In the genomic region with DNA sequence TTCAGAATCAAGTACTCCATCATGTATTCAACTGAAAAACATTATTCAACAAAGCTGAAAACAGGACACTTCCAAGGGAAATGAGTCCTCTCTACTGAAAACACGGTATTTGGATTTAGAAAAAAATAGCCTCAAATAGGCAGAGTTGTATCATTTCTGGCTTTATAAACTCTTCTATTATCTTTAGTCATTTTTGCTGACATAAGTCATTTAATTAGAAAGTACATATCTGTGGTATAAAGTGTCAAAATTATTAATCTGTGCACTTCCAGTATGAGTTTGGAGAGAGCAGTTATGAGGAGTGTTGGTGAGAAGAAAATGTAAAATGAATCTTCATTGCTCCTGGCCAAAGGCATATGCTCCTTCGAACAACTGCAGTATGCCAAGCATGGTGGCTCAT, we compare ENCODE assay signal across 17 cellular contexts. TPM values are rescaled to one million over a fixed set of nuclear protein-coding genes. Genes with fewer than 3 reads are reported as not detected.
DNase-seq lines count a peak whose midpoint lies in the region; ATAC-seq, FAIRE-seq and TF ChIP-seq lines count a peak whose summit lies in the region.
"Had no signal": no experiment of that assay in that cellular context is flagged by ENCODE, and none has a peak within 500 bp of the region (broad histone marks: within the 10 kb centered on the region; RNA-seq: fewer than 3 reads in every experiment).

No MANE protein-coding gene starts in this region.

- no peak overlapping the region for H2AK5ac ChIP-seq in IMR-90 (ENCODE audit: low read depth, low read length)

- TF ChIP-seq POLR2A in IMR-90 (IDR thresholded peaks at IDR 0.05; ENCODE audit: low read depth, low read length), result no peak

- H3K36me3 ChIP-seq in IMR-90 (ENCODE audit: control insufficient read depth, insufficient read depth, low read length), result peaks cover 44% of the 10 kb centered on the region

- no peaks in the 10 kb centered on the region for H3K27me3 Mint-ChIP-seq in activated T-cell treated with anti-CD3 and anti-CD28 coated beads, Interleukin-2, amount 50 U/mL, for 24 hours
- H3K27me3 Mint-ChIP-seq in activated T-cell treated with anti-CD3 and anti-CD28 coated beads, Interleukin-2, amount 50 U/mL, for 72 hours (ENCODE audit: low read depth), result no peaks in the 10 kb centered on the region
- H3K27me3 Mint-ChIP-seq in chondrocyte (ENCODE audit: low read depth), result no peaks in the 10 kb centered on the region
- H3K27me3 Mint-ChIP-seq: B cell had no signal

- H3K9ac ChIP-seq in IMR-90 (ENCODE audit: low read depth, low read length), result no peak overlapping the region
- H3K9ac ChIP-seq: BLaER1 treated with 17β-estradiol and CSF1 and Interleukin-3, amounts not matched to agents 10 nM and 100 nM had no signal

- no peak overlapping the region for H2BK15ac ChIP-seq in IMR-90 (ENCODE audit: low read depth, low read length)

- H4K5ac ChIP-seq in IMR-90 (ENCODE audit: low read depth, low read length), result no peak overlapping the region

- no peak overlapping the region for H2AFZ ChIP-seq in IMR-90 (replicated peaks; ENCODE audit: low read length, poor library complexity)
- H2AFZ ChIP-seq: GM23338 had no signal

- 100% methylated on average over 1 of the region's 2 CpGs; no CpG with 5 or more reads in 1 of the 2 experiments for WGBS in IMR-90 (ENCODE audit: extremely low coverage in 2 of 2, insufficient read length in 1 of 2), 2 experiments

- no peaks in the 10 kb centered on the region for H4K20me1 ChIP-seq in IMR-90 (ENCODE audit: insufficient read depth, low read length)

- TF ChIP-seq CTCF in IMR-90 (conservative IDR thresholded peaks at IDR 0.05; ENCODE audit: low read depth, low read length) (no peak), dorsolateral prefrontal cortex (IDR thresholded peaks at IDR 0.05 in 54 of 56, conservative IDR thresholded peaks at IDR 0.05 in 2 of 56; ENCODE audit: low read depth in 1 of 56, partially characterized antibody in 56 of 56) (no peak), chondrocyte (IDR thresholded peaks at IDR 0.05) (no peak)

- H3K56ac ChIP-seq in IMR-90 (ENCODE audit: extremely low read depth, insufficient read depth, low read length), result no peak overlapping the region

- POLR2A ChIA-PET in IMR-90 (lab: Charles Lee; ENCODE audit: unreplicated experiment), result no interaction called here

- 0 out of 4 replicates have a peak, but pooled peaks cover 0 to 2% of the 10 kb centered on the region in 2 experiments for H3K79me1 ChIP-seq in IMR-90 (ENCODE audit: low read depth in 1 of 2, low read length in 2 of 2)

- no peak overlapping the region for H3K4ac ChIP-seq in IMR-90 (ENCODE audit: low read depth, low read length)

- H3K4me1 ChIP-seq in IMR-90 (ENCODE audit: control insufficient read depth, insufficient read depth, low read length), result no peaks in the 10 kb centered on the region
- H3K4me1 ChIP-seq: BLaER1 treated with 17β-estradiol and CSF1 and Interleukin-3, amounts not matched to agents 10 nM and 100 nM had no signal

- no peak overlapping the region for H3K4me2 ChIP-seq in IMR-90 (ENCODE audit: low read depth, low read length)
- H3K4me2 ChIP-seq: BLaER1 treated with 17β-estradiol and CSF1 and Interleukin-3, amounts not matched to agents 10 nM and 100 nM; GM23338 had no signal

- CTCF ChIA-PET in IMR-90 (lab: Yijun Ruan, JAX), result no interaction called here

- H3K4me3 Mint-ChIP-seq in activated T-cell treated with anti-CD3 and anti-CD28 coated beads, Interleukin-2, amount 50 U/mL, for 24 hours, result no peak overlapping the region
- H3K4me3 Mint-ChIP-seq in activated T-cell treated with anti-CD3 and anti-CD28 coated beads, Interleukin-2, amount 50 U/mL, for 72 hours, result no peak overlapping the region
- H3K4me3 Mint-ChIP-seq in stimulated activated effector memory CD8-positive, alpha-beta T cell treated with anti-CD3 and anti-CD28 coated beads, Interleukin-12 subunit alpha, Interleukin-12 subunit beta, amount 100 ng/mL, for 72 hours, result no peak overlapping the region
- no peak overlapping the region for H3K4me3 Mint-ChIP-seq in chondrocyte (ENCODE audit: unreplicated experiment)
- H3K4me3 Mint-ChIP-seq: B cell, GM23338 had no signal

- peaks cover 93% of the 10 kb centered on the region for H3K36me3 Mint-ChIP-seq in activated T-cell treated with anti-CD3 and anti-CD28 coated beads, Interleukin-2, amount 50 U/mL, for 24 hours (ENCODE audit: low read depth)
- peaks cover 11 to 47% of the 10 kb centered on the region in 2 donors for H3K36me3 Mint-ChIP-seq in activated T-cell treated with anti-CD3 and anti-CD28 coated beads, Interleukin-2, amount 50 U/mL, for 72 hours (ENCODE audit: insufficient read depth in 2 of 2)
- peaks cover 100% of the 10 kb centered on the region for H3K36me3 Mint-ChIP-seq in stimulated activated effector memory CD8-positive, alpha-beta T cell treated with anti-CD3 and anti-CD28 coated beads, Interleukin-12 subunit alpha, Interleukin-12 subunit beta, amount 100 ng/mL, for 72 hours
- H3K36me3 Mint-ChIP-seq in chondrocyte (ENCODE audit: low read depth), result peaks cover 51% of the 10 kb centered on the region

- no peaks in the 10 kb centered on the region for H3K4me1 Mint-ChIP-seq in activated T-cell treated with anti-CD3 and anti-CD28 coated beads, Interleukin-2, amount 50 U/mL, for 24 hours (ENCODE audit: low read depth)
- no peaks in the 10 kb centered on the region for H3K4me1 Mint-ChIP-seq in activated T-cell treated with anti-CD3 and anti-CD28 coated beads, Interleukin-2, amount 50 U/mL, for 72 hours (ENCODE audit: low read depth)
- no peaks in the 10 kb centered on the region for H3K4me1 Mint-ChIP-seq in stimulated activated effector memory CD8-positive, alpha-beta T cell treated with anti-CD3 and anti-CD28 coated beads, Interleukin-12 subunit alpha, Interleukin-12 subunit beta, amount 100 ng/mL, for 72 hours
- no peaks in the 10 kb centered on the region for H3K4me1 Mint-ChIP-seq in chondrocyte (ENCODE audit: low read depth)
- H3K4me1 Mint-ChIP-seq: B cell, GM23338 had no signal

- no peak overlapping the region for H3K14ac ChIP-seq in IMR-90 (replicated peaks; ENCODE audit: low read depth, low read length)

- BruUV-seq in IMR-90 (replicated peaks; lab: Mats Ljungman, UMichigan), result no TSS peak

- no peak for TF ChIP-seq RAD21 in IMR-90 (IDR thresholded peaks at IDR 0.05; ENCODE audit: low read length)

- H3K9me3 ChIP-seq in IMR-90 (ENCODE audit: control insufficient read depth, insufficient read depth, low read length), result peaks cover 5% of the 10 kb centered on the region

- peaks cover 2% of the 10 kb centered on the region for H3K9me3 Mint-ChIP-seq in activated T-cell treated with anti-CD3 and anti-CD28 coated beads, Interleukin-2, amount 50 U/mL, for 24 hours
- H3K9me3 Mint-ChIP-seq in activated T-cell treated with anti-CD3 and anti-CD28 coated beads, Interleukin-2, amount 50 U/mL, for 72 hours, result peaks cover 0 to 2% of the 10 kb centered on the region in 2 donors
- no peaks in the 10 kb centered on the region for H3K9me3 Mint-ChIP-seq in stimulated activated effector memory CD8-positive, alpha-beta T cell treated with anti-CD3 and anti-CD28 coated beads, Interleukin-12 subunit alpha, Interleukin-12 subunit beta, amount 100 ng/mL, for 72 hours
- H3K9me3 Mint-ChIP-seq in chondrocyte (ENCODE audit: low read depth), result peaks cover 9% of the 10 kb centered on the region

- H2BK20ac ChIP-seq in IMR-90 (ENCODE audit: low read depth, low read length), result no peak overlapping the region

- no peak overlapping the region for H4K91ac ChIP-seq in IMR-90 (ENCODE audit: insufficient read depth, low read depth, low read length)

- H3K9me1 ChIP-seq in IMR-90 (ENCODE audit: insufficient read depth, low read length), result no peaks in the 10 kb centered on the region

- intact Hi-C loops in IMR-90 (cut with micrococcal nuclease), result no loop called here
- intact Hi-C loops in dorsolateral prefrontal cortex (cut with DNase I), result no loop called here

- in situ Hi-C loops in IMR-90 (cut with MboI; ENCODE audit: low sequenced_read_pairs), result no loop called here

- H3K27me3 ChIP-seq in IMR-90 (ENCODE audit: control insufficient read depth, insufficient read depth, low read length), result no peaks in the 10 kb centered on the region
- H3K27me3 ChIP-seq in dorsolateral prefrontal cortex, result no peaks in the 10 kb centered on the region
- H3K27me3 ChIP-seq: BLaER1 treated with 17β-estradiol and CSF1 and Interleukin-3, amounts not matched to agents 10 nM and 100 nM had no signal

- ATAC-seq in activated T-cell treated with anti-CD3 and anti-CD28 coated beads, Interleukin-2, amount 50 U/mL, for 72 hours (replicated peaks in 1 of 2), result no peak
- ATAC-seq in IMR-90 (ENCODE audit: low read depth), result no peak
- peak; percentile 47 for ATAC-seq in stimulated activated effector memory CD8-positive, alpha-beta T cell treated with anti-CD3 and anti-CD28 coated beads, Interleukin-12 subunit alpha, Interleukin-12 subunit beta, amount 100 ng/mL, for 72 hours
- ATAC-seq: GM23338, HCT116 had no signal

- no peak overlapping the region for H2BK5ac ChIP-seq in IMR-90 (ENCODE audit: low read depth, low read length, poor library complexity, severe bottlenecking)

- H3K18ac ChIP-seq in IMR-90 (ENCODE audit: low read depth, low read length), result no peak overlapping the region

- dilution Hi-C loops in IMR-90 (cut with HindIII; ENCODE audit: low sequenced_read_pairs, unreplicated experiment), result no loop called here

- H3K27ac ChIP-seq in IMR-90 (ENCODE audit: insufficient read depth, low read length), result no peak overlapping the region
- no peak overlapping the region for H3K27ac ChIP-seq in dorsolateral prefrontal cortex
- H3K27ac ChIP-seq: BLaER1 treated with 17β-estradiol and CSF1 and Interleukin-3, amounts not matched to agents 10 nM and 100 nM had no signal

- no peak for DNase-seq in activated T-cell treated with anti-CD3 and anti-CD28 coated beads, Interleukin-2, amount 50 U/mL, for 24 hours
- no peak for DNase-seq in activated T-cell treated with anti-CD3 and anti-CD28 coated beads, Interleukin-2, amount 50 U/mL, for 72 hours
- DNase-seq in IMR-90 (no peak), dorsolateral prefrontal cortex (no peak), DMS53 treated with DMSO at 0.1 percent for 48 hours (lab: John Stamatoyannopoulos, UW; ENCODE audit: unreplicated experiment) (no peak), chondrocyte (ENCODE audit: low spot score) (no peak)
- no peak for DNase-seq in stimulated activated effector memory CD8-positive, alpha-beta T cell treated with anti-CD3 and anti-CD28 coated beads, Interleukin-12 subunit alpha, Interleukin-12 subunit beta, amount 100 ng/mL, for 72 hours (ENCODE audit: low spot score in 2 of 2)
- DNase-seq: 8988T, DMS153, DMS79 treated with DMSO at 0.1 percent for 48 hours, GF-D8, H7 had no signal

- H2AK9ac ChIP-seq in IMR-90 (replicated peaks; ENCODE audit: low read depth, low read length, poor library complexity), result no peak overlapping the region

- H2BK120ac ChIP-seq in IMR-90 (ENCODE audit: low read depth, low read length), result no peak overlapping the region

- H3K27ac Mint-ChIP-seq in activated T-cell treated with anti-CD3 and anti-CD28 coated beads, Interleukin-2, amount 50 U/mL, for 24 hours, result peak overlapping the region; percentile 59
- no peak overlapping the region for H3K27ac Mint-ChIP-seq in activated T-cell treated with anti-CD3 and anti-CD28 coated beads, Interleukin-2, amount 50 U/mL, for 72 hours
- no peak overlapping the region for H3K27ac Mint-ChIP-seq in stimulated activated effector memory CD8-positive, alpha-beta T cell treated with anti-CD3 and anti-CD28 coated beads, Interleukin-12 subunit alpha, Interleukin-12 subunit beta, amount 100 ng/mL, for 72 hours
- no peak overlapping the region for H3K27ac Mint-ChIP-seq in chondrocyte (ENCODE audit: unreplicated experiment)
- H3K27ac Mint-ChIP-seq: B cell, GM23338 had no signal

- peak; percentile 17 for FAIRE-seq in islet of Langerhans (lab: Jason Lieb, UNC)

- no peak overlapping the region for H4K8ac ChIP-seq in IMR-90 (ENCODE audit: low read depth in 2 of 2, low read length in 2 of 2)

- H3K23ac ChIP-seq in IMR-90 (ENCODE audit: low read depth, low read length), result no peak overlapping the region

- H3K4me3 ChIP-seq in IMR-90 (ENCODE audit: insufficient read depth, low read depth, low read length) (no peak overlapping the region), dorsolateral prefrontal cortex (no peak overlapping the region)
- H3K4me3 ChIP-seq: BLaER1 treated with 17β-estradiol and CSF1 and Interleukin-3, amounts not matched to agents 10 nM and 100 nM; GM23338 had no signal

RNA-seq across cellular contexts. Expression of a gene that starts 59.3 kb away (rescaled TPM):
- total RNA-seq in activated T-cell treated with anti-CD3 and anti-CD28 coated beads, Interleukin-2, amount 50 U/mL, for 72 hours, result 10 to 100 TPM; 24.7 to 27.9 TPM
- total RNA-seq in IMR-90 (2012; rRNA removed) (13.3 and 15.6 TPM in 2 replicates), dorsolateral prefrontal cortex (10 to 100 TPM; 15.8 to 35.4 (median 24.2) TPM), chondrocyte (16.3 to 19.8 TPM (median 16.6 TPM) in 3 replicates)
- polyA plus RNA-seq in IMR-90 (2012; rRNA removed), result 6.0 and 7.1 TPM in 2 replicates
- 4.4 and 8.6 TPM in 2 replicates for polyA plus RNA-seq in IMR-90 (2012; cell fraction: cytosol; rRNA removed)
- polyA plus RNA-seq in IMR-90 (2012; cell fraction: nucleus; rRNA removed; ENCODE audit: low replicate concordance), result 12.3 and 15.1 TPM in 2 replicates
